Comparison of ENCODE assay signal across 34 cellular contexts in genomic region chr2:195923889-195924288, GRCh38.
"Had no signal": no experiment of that assay in that cellular context is flagged by ENCODE, and none has a peak within 500 bp of the region (broad histone marks: within the 10 kb centered on the region; RNA-seq: fewer than 3 reads in every experiment).

No MANE protein-coding gene starts in this region.

- ATAC-seq: Panc1, Right ventricle myocardium inferior had no signal

- H3K27ac Mint-ChIP-seq: T-helper 1 cell treated with Interleukin-12 subunit alpha and Interleukin-12 subunit beta and Interleukin-4 antibody, amounts not matched to agents 30 μg/mL and 1 μg/mL, for 36 hours had no signal

- FAIRE-seq: RCC 7860 had no signal

- H3K36me3 ChIP-seq: MG63, SJCRH30 had no signal

- H2AFZ ChIP-seq: PC-9 had no signal

- H3K4me1 ChIP-seq: SJCRH30 had no signal

- H3K4me2 ChIP-seq: PC-9 had no signal

- H3K9me3 Mint-ChIP-seq: T-helper 1 cell treated with Interleukin-12 subunit alpha and Interleukin-12 subunit beta and Interleukin-4 antibody, amounts not matched to agents 30 μg/mL and 1 μg/mL, for 36 hours had no signal

- H3K27ac ChIP-seq: PC-9, RWPE1, SJCRH30, SK-N-MC had no signal

- H3K4me3 Mint-ChIP-seq: T-helper 1 cell treated with Interleukin-12 subunit alpha and Interleukin-12 subunit beta and Interleukin-4 antibody, amounts not matched to agents 30 μg/mL and 1 μg/mL, for 36 hours had no signal

- DNase-seq: MG63, NCI-H1048, NCI-H1092 treated with DMSO at 0.1 percent for 48 hours, NCI-H1105 treated with DMSO at 0.1 percent for 48 hours, NCI-H1417, NCI-H1436, NCI-H146, NCI-H1694, NCI-H187, NCI-H1930, NCI-H2029 treated with DMSO at 0.1 percent for 48 hours, NCI-H2081 treated with DMSO at 0.1 percent for 48 hours, NCI-H2107, NCI-H2171, NCI-H226, NCI-H446 treated with DMSO at 0.1 percent for 48 hours, NCI-H510A, NCI-H524, NCI-H526, NCI-H69, NCI-H748 treated with DMSO at 0.1 percent for 48 hours, NCI-H82, PC-9, SHP77, SIG-M5, SJCRH30, SW 1271, T-helper 1 cell had no signal

- H3K27me3 ChIP-seq: MG63, SJCRH30 had no signal

- H3K4me3 ChIP-seq: MG63, PC-9, SJCRH30, SK-N-MC had no signal

- H3K9me3 ChIP-seq: MG63, SJCRH30 had no signal
